In the genomic region with DNA sequence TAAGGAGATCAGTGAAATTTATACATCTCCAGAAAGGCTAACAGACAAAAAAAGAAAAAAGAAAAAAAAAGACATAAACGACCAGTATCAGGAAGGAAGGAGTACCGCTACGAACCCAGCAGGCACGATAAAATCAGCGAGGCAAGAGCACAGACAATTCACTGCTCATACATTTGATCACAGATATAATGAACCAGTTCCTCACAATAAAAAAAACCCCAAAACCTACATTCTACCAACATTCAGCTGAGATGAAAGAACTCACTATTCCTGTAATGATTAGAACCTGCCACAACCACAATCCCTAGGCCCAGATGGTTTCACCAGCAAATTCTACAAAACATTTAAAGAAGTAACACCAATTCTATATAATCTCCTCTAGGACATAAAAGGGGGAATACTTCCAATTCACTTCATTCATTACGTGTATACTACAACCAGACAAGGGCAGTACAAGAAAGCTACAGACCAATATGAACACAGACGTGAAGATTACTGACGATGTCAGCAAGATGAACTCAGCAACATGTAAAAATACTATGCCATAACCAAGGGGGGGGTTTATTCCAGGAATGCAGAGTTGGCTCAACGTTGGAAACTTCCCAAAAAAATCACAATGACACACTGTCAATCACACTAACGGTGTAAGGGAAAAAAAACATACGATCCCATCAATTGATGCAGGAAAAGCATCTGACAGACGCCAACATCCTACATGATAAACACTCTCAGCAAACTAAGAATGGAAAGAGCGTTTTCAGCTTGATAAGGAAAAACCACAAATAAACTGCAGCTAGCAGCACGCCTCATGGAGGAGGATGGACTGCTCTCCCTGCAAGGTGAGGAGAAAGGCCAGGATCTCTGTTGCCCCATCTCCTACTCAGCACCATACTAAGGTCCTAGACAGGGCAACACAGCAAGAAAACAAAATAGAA, we compare ENCODE assay signal across 1 cellular context.
A peak's percentile ranks its signal among the peaks of the same experiment; 100 is the strongest.
TF ChIP-seq lines count a peak whose summit lies in the region.

No MANE protein-coding gene starts in this region.

TF ChIP-seq in K562, 482 proteins besides CTCF, POLR2A, EP300 and RAD21 (continued from another document and continues in another):
- TF ChIP-seq HES1 (IDR thresholded peaks at IDR 0.05; ENCODE audit: low read depth) (peak; percentile 58; the same call in 1 of the 2 replicates), HDAC1 (IDR thresholded peaks at IDR 0.05) (peak in 1 of 2 experiments; percentile 60; a peak in 2 of 4 replicates), BCL6 (CRISPR knock-in tag; IDR thresholded peaks at IDR 0.05) (no peak), ZKSCAN1 (IDR thresholded peaks at IDR 0.05; ENCODE audit: low read depth, low read length) (no peak), SRSF3 (IDR thresholded peaks at IDR 0.05; ENCODE audit: insufficient read depth, low read length) (no peak), TAL1 (IDR thresholded peaks at IDR 0.05) (peak; percentile 20; the same call in 1 of the 2 replicates), ZNF384 (IDR thresholded peaks at IDR 0.05; ENCODE audit: low read depth, low read length) (0 out of 2 replicates have a peak, but pooled peaks have one; percentile 16), ZNF316 (IDR thresholded peaks at IDR 0.05) (peak; percentile 67), HDAC2 (IDR thresholded peaks at IDR 0.05) (peak; percentile 71; the same call in 1 of the 2 replicates), ZNF324 (CRISPR knock-in tag; IDR thresholded peaks at IDR 0.05) (peak; percentile 87), BHLHE40 (IDR thresholded peaks at IDR 0.05; ENCODE audit: low read length) (0 out of 2 replicates have a peak, but pooled peaks have one; percentile 26), EZH2 (IDR thresholded peaks at IDR 0.05; ENCODE audit: borderline replicate concordance, low read depth, low read length) (no peak), HMG20B (CRISPR knock-in tag; IDR thresholded peaks at IDR 0.05) (no peak), MYC (IDR thresholded peaks at IDR 0.05; ENCODE audit: low read depth, low read length) (0 out of 2 replicates have a peak, but pooled peaks have one; percentile 23), MYC (CRISPR knock-in tag; IDR thresholded peaks at IDR 0.05; ENCODE audit: borderline replicate concordance, low read depth) (no peak), NFIC (IDR thresholded peaks at IDR 0.05) (peak; percentile 58), TCF3 (CRISPR knock-in tag; IDR thresholded peaks at IDR 0.05) (peak; percentile 54), KDM1A (IDR thresholded peaks at IDR 0.05) (peak; percentile 29 to 49; a peak in 2 of 4 replicates), NCOR1 (IDR thresholded peaks at IDR 0.05) (peak; percentile 19; the same call in 1 of the 2 replicates), PRDM10 (IDR thresholded peaks at IDR 0.05; ENCODE audit: partially characterized antibody) (peak; percentile 35), CTBP1 (IDR thresholded peaks at IDR 0.05; ENCODE audit: borderline replicate concordance) (peak; percentile 85; the same call in 1 of the 2 replicates), ZNF217 (CRISPR knock-in tag; IDR thresholded peaks at IDR 0.05) (no peak), MEIS2 (IDR thresholded peaks at IDR 0.05; ENCODE audit: partially characterized antibody) (peak; percentile 83), ARID2 (IDR thresholded peaks at IDR 0.05) (no peak), PKNOX1 (IDR thresholded peaks at IDR 0.05) (peak; percentile 86), TEAD4 (IDR thresholded peaks at IDR 0.05; ENCODE audit: low read length) (peak; percentile 37; the same call in 1 of the 2 replicates), TEAD4 (CRISPR knock-in tag; IDR thresholded peaks at IDR 0.05; ENCODE audit: borderline replicate concordance) (no peak), SOX6 (IDR thresholded peaks at IDR 0.05) (peak; percentile 26; the same call in 1 of the 2 replicates), MAFG (tag; conservative IDR thresholded peaks at IDR 0.05) (peak; percentile 49; the same call in 1 of the 2 replicates), CBFA2T3 (IDR thresholded peaks at IDR 0.05) (peak; percentile 68), ARID1B (IDR thresholded peaks at IDR 0.05) (peak; percentile 38; the same call in 1 of the 2 replicates), ZNF766 (CRISPR knock-in tag; conservative IDR thresholded peaks at IDR 0.05) (peak; percentile 60; the same call in 1 of the 2 replicates)
- TF ChIP-seq, protein P1, sequence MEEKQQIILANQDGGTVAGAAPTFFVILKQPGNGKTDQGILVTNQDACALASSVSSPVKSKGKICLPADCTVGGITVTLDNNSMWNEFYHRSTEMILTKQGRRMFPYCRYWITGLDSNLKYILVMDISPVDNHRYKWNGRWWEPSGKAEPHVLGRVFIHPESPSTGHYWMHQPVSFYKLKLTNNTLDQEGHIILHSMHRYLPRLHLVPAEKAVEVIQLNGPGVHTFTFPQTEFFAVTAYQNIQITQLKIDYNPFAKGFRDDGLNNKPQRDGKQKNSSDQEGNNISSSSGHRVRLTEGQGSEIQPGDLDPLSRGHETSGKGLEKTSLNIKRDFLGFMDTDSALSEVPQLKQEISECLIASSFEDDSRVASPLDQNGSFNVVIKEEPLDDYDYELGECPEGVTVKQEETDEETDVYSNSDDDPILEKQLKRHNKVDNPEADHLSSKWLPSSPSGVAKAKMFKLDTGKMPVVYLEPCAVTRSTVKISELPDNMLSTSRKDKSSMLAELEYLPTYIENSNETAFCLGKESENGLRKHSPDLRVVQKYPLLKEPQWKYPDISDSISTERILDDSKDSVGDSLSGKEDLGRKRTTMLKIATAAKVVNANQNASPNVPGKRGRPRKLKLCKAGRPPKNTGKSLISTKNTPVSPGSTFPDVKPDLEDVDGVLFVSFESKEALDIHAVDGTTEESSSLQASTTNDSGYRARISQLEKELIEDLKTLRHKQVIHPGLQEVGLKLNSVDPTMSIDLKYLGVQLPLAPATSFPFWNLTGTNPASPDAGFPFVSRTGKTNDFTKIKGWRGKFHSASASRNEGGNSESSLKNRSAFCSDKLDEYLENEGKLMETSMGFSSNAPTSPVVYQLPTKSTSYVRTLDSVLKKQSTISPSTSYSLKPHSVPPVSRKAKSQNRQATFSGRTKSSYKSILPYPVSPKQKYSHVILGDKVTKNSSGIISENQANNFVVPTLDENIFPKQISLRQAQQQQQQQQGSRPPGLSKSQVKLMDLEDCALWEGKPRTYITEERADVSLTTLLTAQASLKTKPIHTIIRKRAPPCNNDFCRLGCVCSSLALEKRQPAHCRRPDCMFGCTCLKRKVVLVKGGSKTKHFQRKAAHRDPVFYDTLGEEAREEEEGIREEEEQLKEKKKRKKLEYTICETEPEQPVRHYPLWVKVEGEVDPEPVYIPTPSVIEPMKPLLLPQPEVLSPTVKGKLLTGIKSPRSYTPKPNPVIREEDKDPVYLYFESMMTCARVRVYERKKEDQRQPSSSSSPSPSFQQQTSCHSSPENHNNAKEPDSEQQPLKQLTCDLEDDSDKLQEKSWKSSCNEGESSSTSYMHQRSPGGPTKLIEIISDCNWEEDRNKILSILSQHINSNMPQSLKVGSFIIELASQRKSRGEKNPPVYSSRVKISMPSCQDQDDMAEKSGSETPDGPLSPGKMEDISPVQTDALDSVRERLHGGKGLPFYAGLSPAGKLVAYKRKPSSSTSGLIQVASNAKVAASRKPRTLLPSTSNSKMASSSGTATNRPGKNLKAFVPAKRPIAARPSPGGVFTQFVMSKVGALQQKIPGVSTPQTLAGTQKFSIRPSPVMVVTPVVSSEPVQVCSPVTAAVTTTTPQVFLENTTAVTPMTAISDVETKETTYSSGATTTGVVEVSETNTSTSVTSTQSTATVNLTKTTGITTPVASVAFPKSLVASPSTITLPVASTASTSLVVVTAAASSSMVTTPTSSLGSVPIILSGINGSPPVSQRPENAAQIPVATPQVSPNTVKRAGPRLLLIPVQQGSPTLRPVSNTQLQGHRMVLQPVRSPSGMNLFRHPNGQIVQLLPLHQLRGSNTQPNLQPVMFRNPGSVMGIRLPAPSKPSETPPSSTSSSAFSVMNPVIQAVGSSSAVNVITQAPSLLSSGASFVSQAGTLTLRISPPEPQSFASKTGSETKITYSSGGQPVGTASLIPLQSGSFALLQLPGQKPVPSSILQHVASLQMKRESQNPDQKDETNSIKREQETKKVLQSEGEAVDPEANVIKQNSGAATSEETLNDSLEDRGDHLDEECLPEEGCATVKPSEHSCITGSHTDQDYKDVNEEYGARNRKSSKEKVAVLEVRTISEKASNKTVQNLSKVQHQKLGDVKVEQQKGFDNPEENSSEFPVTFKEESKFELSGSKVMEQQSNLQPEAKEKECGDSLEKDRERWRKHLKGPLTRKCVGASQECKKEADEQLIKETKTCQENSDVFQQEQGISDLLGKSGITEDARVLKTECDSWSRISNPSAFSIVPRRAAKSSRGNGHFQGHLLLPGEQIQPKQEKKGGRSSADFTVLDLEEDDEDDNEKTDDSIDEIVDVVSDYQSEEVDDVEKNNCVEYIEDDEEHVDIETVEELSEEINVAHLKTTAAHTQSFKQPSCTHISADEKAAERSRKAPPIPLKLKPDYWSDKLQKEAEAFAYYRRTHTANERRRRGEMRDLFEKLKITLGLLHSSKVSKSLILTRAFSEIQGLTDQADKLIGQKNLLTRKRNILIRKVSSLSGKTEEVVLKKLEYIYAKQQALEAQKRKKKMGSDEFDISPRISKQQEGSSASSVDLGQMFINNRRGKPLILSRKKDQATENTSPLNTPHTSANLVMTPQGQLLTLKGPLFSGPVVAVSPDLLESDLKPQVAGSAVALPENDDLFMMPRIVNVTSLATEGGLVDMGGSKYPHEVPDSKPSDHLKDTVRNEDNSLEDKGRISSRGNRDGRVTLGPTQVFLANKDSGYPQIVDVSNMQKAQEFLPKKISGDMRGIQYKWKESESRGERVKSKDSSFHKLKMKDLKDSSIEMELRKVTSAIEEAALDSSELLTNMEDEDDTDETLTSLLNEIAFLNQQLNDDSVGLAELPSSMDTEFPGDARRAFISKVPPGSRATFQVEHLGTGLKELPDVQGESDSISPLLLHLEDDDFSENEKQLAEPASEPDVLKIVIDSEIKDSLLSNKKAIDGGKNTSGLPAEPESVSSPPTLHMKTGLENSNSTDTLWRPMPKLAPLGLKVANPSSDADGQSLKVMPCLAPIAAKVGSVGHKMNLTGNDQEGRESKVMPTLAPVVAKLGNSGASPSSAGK (IDR thresholded peaks at IDR 0.05) = no peak
- TF ChIP-seq, protein P2, sequence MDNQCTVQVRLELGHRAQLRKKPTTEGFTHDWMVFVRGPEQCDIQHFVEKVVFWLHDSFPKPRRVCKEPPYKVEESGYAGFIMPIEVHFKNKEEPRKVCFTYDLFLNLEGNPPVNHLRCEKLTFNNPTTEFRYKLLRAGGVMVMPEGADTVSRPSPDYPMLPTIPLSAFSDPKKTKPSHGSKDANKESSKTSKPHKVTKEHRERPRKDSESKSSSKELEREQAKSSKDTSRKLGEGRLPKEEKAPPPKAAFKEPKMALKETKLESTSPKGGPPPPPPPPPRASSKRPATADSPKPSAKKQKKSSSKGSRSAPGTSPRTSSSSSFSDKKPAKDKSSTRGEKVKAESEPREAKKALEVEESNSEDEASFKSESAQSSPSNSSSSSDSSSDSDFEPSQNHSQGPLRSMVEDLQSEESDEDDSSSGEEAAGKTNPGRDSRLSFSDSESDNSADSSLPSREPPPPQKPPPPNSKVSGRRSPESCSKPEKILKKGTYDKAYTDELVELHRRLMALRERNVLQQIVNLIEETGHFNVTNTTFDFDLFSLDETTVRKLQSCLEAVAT (IDR thresholded peaks at IDR 0.05) = 0 out of 4 replicates have a peak, but pooled peaks of 1 of the 2 experiments have one; percentile 30
